In genomic region chr6:119345114-119345513, GRCh38 we compare ENCODE assay signal across 14 cellular contexts. TPM values are rescaled to one million over a fixed set of nuclear protein-coding genes. Genes with fewer than 3 reads are reported as not detected.
A peak's percentile ranks its signal among the peaks of the same experiment; 100 is the strongest.
DNase-seq lines count a peak whose midpoint lies in the region; ATAC-seq and TF ChIP-seq lines count a peak whose summit lies in the region.
"Had no signal": no experiment of that assay in that cellular context is flagged by ENCODE, and none has a peak within 500 bp of the region (broad histone marks: within the 10 kb centered on the region; RNA-seq: fewer than 3 reads in every experiment).

No MANE protein-coding gene starts in this region.

- WGBS in endodermal cell (ENCODE audit: insufficient coverage in 1 of 2, insufficient read length in 1 of 2), 2 experiments = 92% methylated on average over 2 of the region's 2 CpGs; no CpG with 5 or more reads in 1 of the 2 experiments

- peaks cover 27% of the 10 kb centered on the region for H3K36me3 Mint-ChIP-seq in endodermal cell (ENCODE audit: low read depth)
- H3K36me3 Mint-ChIP-seq in natural killer cell treated with Interleukin-12 subunit alpha and Interleukin-12 subunit beta and Interleukin-15 and Interleukin-18, amount 100 ng/mL, for 72 hours = no peaks in the 10 kb centered on the region

- peak overlapping the region; percentile 18 for H3K27ac ChIP-seq in OCI-LY1 (ENCODE audit: low read depth, low read length, poor library complexity, severe bottlenecking)
- H3K27ac ChIP-seq in endodermal cell (ENCODE audit: low read depth, low read length) = no peak overlapping the region
- H3K27ac ChIP-seq: 22Rv1, heart left ventricle had no signal

- H4K20me1 ChIP-seq in OCI-LY1 (ENCODE audit: insufficient read depth, low read length) = no peaks in the 10 kb centered on the region

- peak; percentile 13 for DNase-seq in NCI-H82 treated with DMSO at 0.1 percent for 48 hours (lab: John Stamatoyannopoulos, UW; ENCODE audit: unreplicated experiment)
- DNase-seq in NCI-H82 (lab: John Stamatoyannopoulos, UW) = no peak
- no peak for DNase-seq in endodermal cell
- DNase-seq in natural killer cell treated with Interleukin-12 subunit alpha and Interleukin-12 subunit beta and Interleukin-15 and Interleukin-18, amount 100 ng/mL, for 72 hours (ENCODE audit: low spot score) = no peak
- DNase-seq: activated naive CD4-positive, alpha-beta T cell treated with anti-CD3 and anti-CD28 coated beads, Interleukin-2, amount 50 U/mL, for 16 hours; heart left ventricle; NCI-H2029 treated with DMSO at 0.1 percent for 48 hours; NCI-H774; Right ventricle myocardium superior had no signal

- H3K27me3 ChIP-seq in OCI-LY1 (ENCODE audit: insufficient read depth, low read length) = no peaks in the 10 kb centered on the region
- no peaks in the 10 kb centered on the region for H3K27me3 ChIP-seq in endodermal cell (ENCODE audit: control insufficient read depth, insufficient read depth, low read length, poor library complexity, severe bottlenecking)
- H3K27me3 ChIP-seq: heart left ventricle had no signal

- H3K79me2 ChIP-seq in OCI-LY1 (ENCODE audit: insufficient read depth, low read length) = 0 out of 2 replicates have a peak, but pooled peaks cover 3% of the 10 kb centered on the region

- H3K4me1 ChIP-seq in OCI-LY1 (ENCODE audit: insufficient read depth, low read length, severe bottlenecking) = peaks cover 80% of the 10 kb centered on the region
- peaks cover 9% of the 10 kb centered on the region for H3K4me1 ChIP-seq in endodermal cell (ENCODE audit: control insufficient read depth, insufficient read depth, low read length)

- peak overlapping the region; percentile 94 for H3K4me2 ChIP-seq in OCI-LY1 (ENCODE audit: low read length)

- H3K27ac Mint-ChIP-seq in endodermal cell = no peak overlapping the region
- H3K27ac Mint-ChIP-seq in natural killer cell treated with Interleukin-12 subunit alpha and Interleukin-12 subunit beta and Interleukin-15 and Interleukin-18, amount 100 ng/mL, for 72 hours = peak overlapping the region; percentile 77 to 89

- no peaks in the 10 kb centered on the region for H3F3A ChIP-seq in OCI-LY1 (ENCODE audit: insufficient read depth, low read length)

- peak overlapping the region; percentile 94 for H3K4me3 ChIP-seq in OCI-LY1 (ENCODE audit: low read depth, low read length, poor library complexity, severe bottlenecking)
- H3K4me3 ChIP-seq in endodermal cell (ENCODE audit: low read length) = peak overlapping the region; percentile 87

- H3K27me3 Mint-ChIP-seq in endodermal cell (ENCODE audit: insufficient read depth) = no peaks in the 10 kb centered on the region
- H3K27me3 Mint-ChIP-seq in natural killer cell treated with Interleukin-12 subunit alpha and Interleukin-12 subunit beta and Interleukin-15 and Interleukin-18, amount 100 ng/mL, for 72 hours = no peaks in the 10 kb centered on the region

- H3K9me2 ChIP-seq in OCI-LY1 (ENCODE audit: low read depth, low read length) = no peaks in the 10 kb centered on the region

- H2AFZ ChIP-seq in OCI-LY1 (ENCODE audit: low read length) = no peak overlapping the region

- TF ChIP-seq CTCF in OCI-LY1 (IDR thresholded peaks at IDR 0.05; ENCODE audit: low read length) = no peak
- TF ChIP-seq CTCF in endodermal cell (conservative IDR thresholded peaks at IDR 0.05) = no peak

- H3K36me3 ChIP-seq in OCI-LY1 (ENCODE audit: insufficient read depth, low read length) = no peaks in the 10 kb centered on the region
- peaks cover 12% of the 10 kb centered on the region for H3K36me3 ChIP-seq in endodermal cell (ENCODE audit: control insufficient read depth, insufficient read depth, low read length)
- H3K36me3 ChIP-seq: heart left ventricle had no signal

- no peak for ATAC-seq in natural killer cell treated with Interleukin-12 subunit alpha and Interleukin-12 subunit beta and Interleukin-15 and Interleukin-18, amount 100 ng/mL, for 72 hours
- no peak for ATAC-seq in HG02870 (IDR thresholded peaks at IDR 0.05; ENCODE audit: unreplicated experiment)
- ATAC-seq in GM21576 (IDR thresholded peaks at IDR 0.05; ENCODE audit: unreplicated experiment) = no peak
- no peak for ATAC-seq in GM21360 (IDR thresholded peaks at IDR 0.05; ENCODE audit: unreplicated experiment)
- ATAC-seq: heart left ventricle had no signal

- no peaks in the 10 kb centered on the region for H3K9me3 Mint-ChIP-seq in endodermal cell
- no peaks in the 10 kb centered on the region for H3K9me3 Mint-ChIP-seq in natural killer cell treated with Interleukin-12 subunit alpha and Interleukin-12 subunit beta and Interleukin-15 and Interleukin-18, amount 100 ng/mL, for 72 hours

- H3K4me3 Mint-ChIP-seq in endodermal cell = peak overlapping the region; percentile 89
- peak overlapping the region; percentile 95 for H3K4me3 Mint-ChIP-seq in natural killer cell treated with Interleukin-12 subunit alpha and Interleukin-12 subunit beta and Interleukin-15 and Interleukin-18, amount 100 ng/mL, for 72 hours

- H3K9me3 ChIP-seq in OCI-LY1 (ENCODE audit: low read length) (no peaks in the 10 kb centered on the region), endodermal cell (ENCODE audit: control insufficient read depth, low read length) (no peaks in the 10 kb centered on the region)
- H3K9me3 ChIP-seq: heart left ventricle had no signal

- no peak overlapping the region; the same call in 1 of the 2 replicates for H3K9ac ChIP-seq in OCI-LY1 (ENCODE audit: low read length)
- H3K9ac ChIP-seq in endodermal cell (ENCODE audit: extremely low read depth, low read length, poor library complexity, severe bottlenecking) = no peak overlapping the region

- H3K4me1 Mint-ChIP-seq in endodermal cell = peaks cover 63% of the 10 kb centered on the region
- H3K4me1 Mint-ChIP-seq in natural killer cell treated with Interleukin-12 subunit alpha and Interleukin-12 subunit beta and Interleukin-15 and Interleukin-18, amount 100 ng/mL, for 72 hours (ENCODE audit: low read depth in 2 of 2) = peaks cover 49 to 60% of the 10 kb centered on the region in 2 donors

RNA-seq across cellular contexts. Expression of gene MAN1A1, which starts 4.4 kb away (rescaled TPM):
- total RNA-seq in endodermal cell = 10 to 100 TPM; 41.7 to 43.7 TPM
- polyA plus RNA-seq in endodermal cell (2013, experiment 1 of 2) = 10.5 TPM
- polyA plus RNA-seq in endodermal cell (2013, experiment 2 of 2) = 11.9 TPM
- total RNA-seq in natural killer cell treated with Interleukin-12 subunit alpha and Interleukin-12 subunit beta and Interleukin-15 and Interleukin-18, amount 100 ng/mL, for 72 hours = 10 to 100 TPM; 27.5 to 34.2 TPM
